Comparison of ENCODE assay signal across 8 cellular contexts in the genomic region with DNA sequence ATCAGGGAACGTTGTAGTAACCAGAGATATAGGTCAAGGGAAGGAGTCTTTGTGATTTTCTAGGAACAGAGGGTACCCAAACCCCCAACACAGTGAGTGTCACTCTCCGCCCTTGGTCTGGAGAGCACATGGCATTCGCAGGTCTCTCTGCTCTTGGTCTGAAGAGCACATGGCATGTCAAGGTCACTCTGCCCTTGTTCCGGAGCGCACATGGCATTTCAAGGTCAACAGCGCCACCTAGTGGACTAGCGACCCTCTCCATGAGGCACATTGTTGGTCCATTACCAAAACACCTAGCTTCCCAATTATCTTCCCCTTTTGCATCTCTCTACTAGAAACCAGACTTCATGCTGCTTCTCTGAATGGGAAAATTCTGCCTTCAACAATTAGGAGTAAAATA.
DNase-seq lines count a peak whose midpoint lies in the region; ATAC-seq and TF ChIP-seq lines count a peak whose summit lies in the region.

No MANE protein-coding gene starts in this region.

- H3K27ac ChIP-seq in Peyer's patch = no peak overlapping the region
- H3K27ac ChIP-seq in CD8-positive, alpha-beta memory T cell (ENCODE audit: low read depth, low read length) = no peak overlapping the region

- POLR2A ChIA-PET in CD8-positive, alpha-beta memory T cell (lab: Charles Lee) = no interaction called here

- H3K9me3 Mint-ChIP-seq in CD8-positive, alpha-beta memory T cell = peaks cover 9 to 20% (median 19%) of the 10 kb centered on the region in 5 donors

- TF ChIP-seq POLR2A in Peyer's patch (IDR thresholded peaks at IDR 0.05) = no peak

- peaks cover 0 to 4% (median 0%) of the 10 kb centered on the region in 4 donors for H3K9me3 ChIP-seq in Peyer's patch
- H3K9me3 ChIP-seq in CD8-positive, alpha-beta memory T cell (ENCODE audit: low read length) = no peaks in the 10 kb centered on the region

- DNase-seq in AML-193 (lab: John Stamatoyannopoulos, UW) (peak; percentile 45 to 58), RKO (ENCODE audit: low spot score) (peak; percentile 30), fibroblast of villous mesenchyme (ENCODE audit: low read depth) (peak; percentile 15), Peyer's patch (no peak)
- no peak for DNase-seq in CD8-positive, alpha-beta memory T cell

- ATAC-seq in HG03097 (IDR thresholded peaks at IDR 0.05; ENCODE audit: low FRiP score, unreplicated experiment) (no peak), GM19328 (IDR thresholded peaks at IDR 0.05; ENCODE audit: unreplicated experiment) (no peak)

- H3K4me1 Mint-ChIP-seq in CD8-positive, alpha-beta memory T cell = no peaks in the 10 kb centered on the region

- no peaks in the 10 kb centered on the region for H3K36me3 ChIP-seq in Peyer's patch
- no peaks in the 10 kb centered on the region for H3K36me3 ChIP-seq in CD8-positive, alpha-beta memory T cell (ENCODE audit: insufficient read depth, low read length)

- no peak overlapping the region for H3K4me3 ChIP-seq in GM12875 (ENCODE audit: low read depth, low read length)
- H3K4me3 ChIP-seq in fibroblast of villous mesenchyme (ENCODE audit: low read depth, low read length) = no peak overlapping the region
- no peak overlapping the region for H3K4me3 ChIP-seq in Peyer's patch
- no peak overlapping the region for H3K4me3 ChIP-seq in CD8-positive, alpha-beta memory T cell (ENCODE audit: low read length)

- no peak overlapping the region for H3K4me3 Mint-ChIP-seq in CD8-positive, alpha-beta memory T cell

- CTCF ChIA-PET in CD8-positive, alpha-beta memory T cell (lab: Charles Lee) = no interaction called here

- no peaks in the 10 kb centered on the region for H3K36me3 Mint-ChIP-seq in CD8-positive, alpha-beta memory T cell

- no peaks in the 10 kb centered on the region for H3K27me3 ChIP-seq in Peyer's patch
- H3K27me3 ChIP-seq in CD8-positive, alpha-beta memory T cell (ENCODE audit: insufficient read depth, low read length, poor library complexity, severe bottlenecking) = no peaks in the 10 kb centered on the region

- no peaks in the 10 kb centered on the region for H3K27me3 Mint-ChIP-seq in CD8-positive, alpha-beta memory T cell

- H3K27ac Mint-ChIP-seq in CD8-positive, alpha-beta memory T cell = no peak overlapping the region

- TF ChIP-seq CTCF in GM12875 (IDR thresholded peaks at IDR 0.05; ENCODE audit: borderline replicate concordance, insufficient read depth, low read depth, low read length) (peak; percentile 50; the same call in 1 of the 2 replicates), fibroblast of villous mesenchyme (IDR thresholded peaks at IDR 0.05; ENCODE audit: insufficient read depth, low read depth, low read length) (peak; percentile 52), Peyer's patch (IDR thresholded peaks at IDR 0.05) (peak in 1 of 6 experiments; percentile 4)

- H3K4me1 ChIP-seq in Peyer's patch = no peaks in the 10 kb centered on the region
- no peaks in the 10 kb centered on the region for H3K4me1 ChIP-seq in CD8-positive, alpha-beta memory T cell (ENCODE audit: insufficient read depth, low read length)

Comparison
In these comparisons a context has a peak if more than half of its experiments do, and no peak if none do; other contexts are left out.
1. DNase-seq: peak in AML-193 (2 of 2), RKO (single experiment) and fibroblast of villous mesenchyme (single experiment); none in Peyer's patch (0 of 3) and CD8-positive, alpha-beta memory T cell (0 of 5).